ENCODE assay signal across 8 cellular contexts in the genomic region with DNA sequence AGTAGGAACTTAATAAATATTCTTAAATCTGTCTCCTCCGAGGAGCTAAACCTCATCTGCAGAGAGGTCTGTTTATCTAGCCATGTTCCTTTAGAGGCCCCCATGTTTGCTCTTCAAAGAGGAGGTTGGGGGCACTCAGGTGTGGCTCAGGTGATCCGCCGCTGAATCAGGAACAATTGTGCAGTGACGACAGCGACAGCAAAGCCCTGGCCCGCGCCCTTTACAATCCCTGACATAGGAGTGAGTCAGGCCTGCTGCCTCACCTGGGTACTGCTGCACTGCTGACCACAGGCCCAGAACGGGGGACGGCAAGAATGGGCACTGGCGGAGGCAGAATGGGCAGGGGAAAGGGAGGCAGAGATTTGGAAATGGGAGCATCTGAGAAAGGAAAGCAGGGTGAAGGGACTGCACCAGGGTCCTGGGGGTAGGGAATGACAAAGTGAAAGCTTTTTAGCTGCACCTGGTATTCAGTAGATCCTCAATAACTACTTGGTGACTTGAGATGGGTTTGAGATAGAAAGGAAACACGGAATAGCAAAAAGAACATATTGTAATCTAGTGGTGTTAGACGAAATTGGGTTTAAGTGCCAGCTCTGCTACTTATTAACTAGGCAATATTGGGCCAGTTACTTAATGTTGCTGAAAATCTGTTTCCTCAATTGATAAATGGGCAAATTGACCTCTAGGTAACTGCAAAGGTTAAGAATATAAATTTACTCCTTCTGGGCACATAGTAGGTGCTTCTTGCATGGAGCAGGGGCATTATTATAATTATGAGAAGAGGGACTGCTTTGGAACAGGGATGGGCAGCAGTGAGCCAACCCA. TPM values are rescaled to one million over a fixed set of nuclear protein-coding genes. Genes with fewer than 3 reads are reported as not detected.
DNase-seq lines count a peak whose midpoint lies in the region; ATAC-seq and TF ChIP-seq lines count a peak whose summit lies in the region.
"Had no signal": no experiment of that assay in that cellular context is flagged by ENCODE, and none has a peak within 500 bp of the region (broad histone marks: within the 10 kb centered on the region; RNA-seq: fewer than 3 reads in every experiment).

No MANE protein-coding gene starts in this region.

- H3K79me1 ChIP-seq in mesendoderm (ENCODE audit: low read length) = no peaks in the 10 kb centered on the region

- no peaks in the 10 kb centered on the region for H3K27me3 ChIP-seq in Karpas-422 (ENCODE audit: low read length)
- H3K27me3 ChIP-seq in breast epithelium = no peaks in the 10 kb centered on the region
- no peaks in the 10 kb centered on the region for H3K27me3 ChIP-seq in mesendoderm (ENCODE audit: insufficient read depth, low read length, poor library complexity)
- no peaks in the 10 kb centered on the region for H3K27me3 ChIP-seq in tibial artery

- H3K18ac ChIP-seq in mesendoderm (ENCODE audit: low read length) = no peak overlapping the region

- no peak overlapping the region for H2BK120ac ChIP-seq in mesendoderm (ENCODE audit: low read depth, low read length)

- no peaks in the 10 kb centered on the region for H3K9me2 ChIP-seq in Karpas-422 (replicated peaks; ENCODE audit: insufficient read depth, low read length)

- no peaks in the 10 kb centered on the region for H4K20me1 ChIP-seq in Karpas-422 (ENCODE audit: insufficient read depth, low read depth, low read length)

- no peak for ATAC-seq in HG02759 (IDR thresholded peaks at IDR 0.05; ENCODE audit: unreplicated experiment)
- ATAC-seq in HG03025 (IDR thresholded peaks at IDR 0.05; ENCODE audit: low FRiP score, unreplicated experiment) = no peak

- DNase-seq in Karpas-422 (peak; percentile 2), breast epithelium (ENCODE audit: low spot score in 2 of 2) (no peak), mesendoderm (no peak), tibial artery (no peak), germinal center (ENCODE audit: low spot score) (no peak)

- H3K4me1 ChIP-seq in Karpas-422 (ENCODE audit: low read length) = no peaks in the 10 kb centered on the region
- peaks cover 0 to 36% of the 10 kb centered on the region in 2 donors for H3K4me1 ChIP-seq in breast epithelium
- H3K4me1 ChIP-seq in mesendoderm (ENCODE audit: control insufficient read depth, low read depth, low read length) = peaks cover 7% of the 10 kb centered on the region
- peaks cover 0 to 50% (median 26%) of the 10 kb centered on the region in 4 donors for H3K4me1 ChIP-seq in tibial artery

- H3K9me3 ChIP-seq in Karpas-422 (ENCODE audit: low read length) (no peaks in the 10 kb centered on the region), breast epithelium (no peaks in the 10 kb centered on the region), tibial artery (no peaks in the 10 kb centered on the region)

- no peak for TF ChIP-seq POLR2A in breast epithelium (IDR thresholded peaks at IDR 0.05)

- H3K79me2 ChIP-seq in Karpas-422 (ENCODE audit: low read length) (no peaks in the 10 kb centered on the region), mesendoderm (ENCODE audit: control insufficient read depth, insufficient read depth, low read length) (no peaks in the 10 kb centered on the region)

- no peaks in the 10 kb centered on the region for H3K36me3 ChIP-seq in Karpas-422 (ENCODE audit: insufficient read depth, low read length)
- H3K36me3 ChIP-seq in breast epithelium = no peaks in the 10 kb centered on the region
- H3K36me3 ChIP-seq in mesendoderm (ENCODE audit: control insufficient read depth, insufficient read depth, low read length) = no peaks in the 10 kb centered on the region
- no peaks in the 10 kb centered on the region for H3K36me3 ChIP-seq in tibial artery

- peak overlapping the region; percentile 52 for H2AK5ac ChIP-seq in mesendoderm (ENCODE audit: low read length)

- no CpG with 5 or more reads among the region's 12 CpGs for WGBS in mesendoderm (ENCODE audit: extremely low coverage, insufficient coverage, low lambda C conversion rate)

- H3K27ac ChIP-seq in Karpas-422 (ENCODE audit: low read length) (no peak overlapping the region), breast epithelium (peak overlapping the region; percentile 68 to 97), mesendoderm (ENCODE audit: low read depth, low read length) (no peak overlapping the region), tibial artery (peak overlapping the region; percentile 89 to 90)

- no peak overlapping the region for H4K8ac ChIP-seq in mesendoderm (ENCODE audit: low read depth, low read length)

- no peak overlapping the region for H3K23ac ChIP-seq in mesendoderm (ENCODE audit: low read length)

- H4K5ac ChIP-seq in mesendoderm (ENCODE audit: low read length) = no peak overlapping the region

- peak overlapping the region; percentile 43 for H2BK15ac ChIP-seq in mesendoderm (replicated peaks; ENCODE audit: low read depth)

- H2AFZ ChIP-seq in Karpas-422 (ENCODE audit: low read length) = no peak overlapping the region

- intact Hi-C loops in breast epithelium (cut with DNase I; ENCODE audit: low total_unique reads) = no loop called here
- intact Hi-C loops in tibial artery (cut with DNase I; ENCODE audit: low total_unique reads) = loop anchor here (10.0 kb wide), 1 partner anchor 335 kb away; no protein-coding TSS in a partner anchor

- H3K4me3 ChIP-seq in Karpas-422 (ENCODE audit: low read length) = no peak overlapping the region
- H3K4me3 ChIP-seq in breast epithelium = no peak overlapping the region
- no peak overlapping the region for H3K4me3 ChIP-seq in mesendoderm (ENCODE audit: low read length)
- H3K4me3 ChIP-seq in tibial artery = no peak overlapping the region
- H3K4me3 ChIP-seq: lung had no signal

- peak overlapping the region; percentile 17 for H3K4ac ChIP-seq in mesendoderm (ENCODE audit: low read depth, low read length)

- H3K4me2 ChIP-seq in Karpas-422 (ENCODE audit: low read depth, low read length, poor library complexity, severe bottlenecking) (no peak overlapping the region), mesendoderm (ENCODE audit: low read length) (no peak overlapping the region)

- H2BK5ac ChIP-seq in mesendoderm (ENCODE audit: low read length) = peak overlapping the region; percentile 48

- TF ChIP-seq CTCF in breast epithelium (IDR thresholded peaks at IDR 0.05) (no peak), tibial artery (IDR thresholded peaks at IDR 0.05) (no peak)

- H3K9ac ChIP-seq in Karpas-422 (ENCODE audit: low read length) (no peak overlapping the region), mesendoderm (ENCODE audit: low read length) (no peak overlapping the region)

- H3K56ac ChIP-seq in mesendoderm (ENCODE audit: low read length) = peak overlapping the region; percentile 51

RNA-seq across cellular contexts. Expression of a gene that starts 5.4 kb away (rescaled TPM):
- total RNA-seq in Karpas-422 (2014; rRNA removed; shearing (Covaris generic); ENCODE audit: low replicate concordance) = 0.19 and 0.54 TPM in 2 replicates
- 10 to 100 TPM in 2 of 3 donors, 1 to 10 TPM in 1; 7.7 to 64.1 (median 20.0) TPM for total RNA-seq in breast epithelium
- 285 TPM for polyA plus RNA-seq in mesendoderm (2013, experiment 1 of 2)
- 254 TPM for polyA plus RNA-seq in mesendoderm (2013, experiment 2 of 2)

RNA-seq across cellular contexts. Expression of a gene that starts 7.3 kb away (rescaled TPM):
- 58.2 and 103 TPM in 2 replicates for total RNA-seq in Karpas-422 (2014; rRNA removed; shearing (Covaris generic); ENCODE audit: low replicate concordance)
- total RNA-seq in breast epithelium = 100 to 1,000 TPM in 2 of 3 donors, 10 to 100 TPM in 1; 80.5 to 171 (median 142) TPM
- polyA plus RNA-seq in mesendoderm (2013, experiment 1 of 2) = 70.7 TPM
- polyA plus RNA-seq in mesendoderm (2013, experiment 2 of 2) = 68.2 TPM

RNA-seq across cellular contexts. Expression of a gene that starts 29.6 kb away (rescaled TPM):
- total RNA-seq in Karpas-422 (2014; rRNA removed; shearing (Covaris generic); ENCODE audit: low replicate concordance) = 403 and 427 TPM in 2 replicates
- total RNA-seq in breast epithelium = 100 to 1,000 TPM; 189 to 269 (median 212) TPM
- polyA plus RNA-seq in mesendoderm (2013, experiment 1 of 2) = 1,956 TPM
- polyA plus RNA-seq in mesendoderm (2013, experiment 2 of 2) = 1,954 TPM

RNA-seq across cellular contexts. Expression of a gene that starts 32.7 kb away (rescaled TPM):
- 9.4 and 11.0 TPM in 2 replicates for total RNA-seq in Karpas-422 (2014; rRNA removed; shearing (Covaris generic); ENCODE audit: low replicate concordance)
- 10 to 100 TPM in 2 of 3 donors, 1 to 10 TPM in 1; 8.5 to 14.9 (median 13.4) TPM for total RNA-seq in breast epithelium
- 30.4 TPM for polyA plus RNA-seq in mesendoderm (2013, experiment 1 of 2)
- 29.4 TPM for polyA plus RNA-seq in mesendoderm (2013, experiment 2 of 2)

RNA-seq across cellular contexts. Expression of a gene that starts 59.0 kb away (rescaled TPM):
- total RNA-seq in Karpas-422 (2014; rRNA removed; shearing (Covaris generic); ENCODE audit: low replicate concordance) = 16.9 and 38.1 TPM in 2 replicates
- total RNA-seq in breast epithelium = 1 to 10 TPM; 1.8 to 4.0 (median 2.3) TPM
- polyA plus RNA-seq in mesendoderm (2013, experiment 1 of 2) = 49.8 TPM
- 49.7 TPM for polyA plus RNA-seq in mesendoderm (2013, experiment 2 of 2)

Comparison
In these comparisons a context has a peak if more than half of its experiments do, and no peak if none do; other contexts are left out.
1. H3K27ac ChIP-seq: peak in breast epithelium (2 of 2) and tibial artery (2 of 2); none in Karpas-422 (single experiment) and mesendoderm (single experiment).